ENCODE assay signal across 24 cellular contexts in genomic region chrX:155329293-155329692, GRCh38. TPM values are rescaled to one million over a fixed set of nuclear protein-coding genes. Genes with fewer than 3 reads are reported as not detected.
DNase-seq lines count a peak whose midpoint lies in the region; ATAC-seq, FAIRE-seq and TF ChIP-seq lines count a peak whose summit lies in the region.
"Had no signal": no experiment of that assay in that cellular context is flagged by ENCODE, and none has a peak within 500 bp of the region (broad histone marks: within the 10 kb centered on the region; RNA-seq: fewer than 3 reads in every experiment).

No MANE protein-coding gene starts in this region.

- H3K79me2 ChIP-seq in HepG2 (ENCODE audit: insufficient read depth, low read length) (no peaks in the 10 kb centered on the region), GM12878 (ENCODE audit: control insufficient read depth, insufficient read depth, low read length) (peaks cover 3% of the 10 kb centered on the region)

- in situ Hi-C loops in HepG2 (cut with HindIII; ENCODE audit: extremely low pct_ligation_motif_present, low pct_unique_long_range_greater_than_20kb) (no loop called here), GM12878 (cut with MboI) (no loop called here)

- SMC1A ChIA-PET in GM12878 (lab: Charles Lee; ENCODE audit: uncharacterized antibody, unreplicated experiment), result no interaction called here

- H3K9me3 ChIP-seq in HepG2 (ENCODE audit: low read length) (no peaks in the 10 kb centered on the region), right lobe of liver (peaks cover 0 to 9% (median 0%) of the 10 kb centered on the region in 4 donors), GM12878 (replicated peaks; ENCODE audit: control insufficient read depth, insufficient read depth, low read length) (no peaks in the 10 kb centered on the region), kidney (ENCODE audit: control insufficient read depth in 1 of 2, low read length in 2 of 2) (no peaks in the 10 kb centered on the region)
- H3K9me3 ChIP-seq: BE2C, HAP-1 had no signal

- no peak for FAIRE-seq in HepG2 (lab: Jason Lieb, UNC)
- no peak for FAIRE-seq in GM12878 (lab: Jason Lieb, UNC)
- peak; percentile 3 for FAIRE-seq in kidney (lab: Jason Lieb, UNC)
- FAIRE-seq: A204.1, D721Med, H54 had no signal

- TF ChIP-seq POLR2A in HepG2 (IDR thresholded peaks at IDR 0.05; ENCODE audit: insufficient read depth in 1 of 2, low read depth in 2 of 2, low read length in 2 of 2) (no peak), right lobe of liver (IDR thresholded peaks at IDR 0.05) (no peak), GM12878 (IDR thresholded peaks at IDR 0.05; ENCODE audit: low read depth, low read length) (no peak)

- CTCF ChIA-PET in HepG2 (lab: Yijun Ruan, JAX; ENCODE audit: low intra/inter-chr PET ratio, low total read pairs) (no interaction called here), GM12878 (lab: Yijun Ruan, JAX) (no interaction called here)

- H2AFZ ChIP-seq in HepG2 (ENCODE audit: low read length) (no peak overlapping the region), GM12878 (ENCODE audit: control insufficient read depth, low read depth, low read length) (no peak overlapping the region)

- RAD21 ChIA-PET in GM12878 (lab: Charles Lee; ENCODE audit: unreplicated experiment), result no interaction called here

- H3K27me3 ChIP-seq in HepG2 (ENCODE audit: control insufficient read depth in 1 of 2, insufficient read depth in 2 of 2, low read length in 2 of 2) (no peaks in the 10 kb centered on the region), right lobe of liver (no peaks in the 10 kb centered on the region), GM12878 (replicated peaks in 1 of 2; ENCODE audit: control insufficient read depth in 2 of 2, insufficient read depth in 2 of 2, low read length in 1 of 2) (no peaks in the 10 kb centered on the region)
- H3K27me3 ChIP-seq: BE2C had no signal

- no peak overlapping the region for H3K9ac ChIP-seq in HepG2 (ENCODE audit: insufficient read depth, low read depth, low read length)
- no peak overlapping the region for H3K9ac ChIP-seq in GM12878 (ENCODE audit: control insufficient read depth, insufficient read depth, low read length)
- H3K9ac ChIP-seq in kidney (ENCODE audit: low read length in 2 of 2), result no peak overlapping the region
- H3K9ac ChIP-seq: BLaER1 treated with 17β-estradiol and CSF1 and Interleukin-3, amounts not matched to agents 10 nM and 100 nM had no signal

- H3K27ac ChIP-seq in HepG2 (ENCODE audit: extremely low read length, insufficient read depth, low read length), result no peak overlapping the region
- H3K27ac ChIP-seq in right lobe of liver, result no peak overlapping the region
- no peak overlapping the region for H3K27ac ChIP-seq in GM12878 (ENCODE audit: control insufficient read depth, insufficient read depth)
- H3K27ac ChIP-seq in kidney (ENCODE audit: low read depth in 2 of 2, low read length in 2 of 2), result no peak overlapping the region
- H3K27ac ChIP-seq: 22Rv1; BLaER1 treated with 17β-estradiol and CSF1 and Interleukin-3, amounts not matched to agents 10 nM and 100 nM had no signal

- H3K36me3 ChIP-seq in HepG2 (replicated peaks in 1 of 2; ENCODE audit: control insufficient read depth in 1 of 2, insufficient read depth in 2 of 2, low read length in 2 of 2) (no peaks in the 10 kb centered on the region), right lobe of liver (no peaks in the 10 kb centered on the region), GM12878 (ENCODE audit: control insufficient read depth in 2 of 2, insufficient read depth in 2 of 2, low read length in 1 of 2) (no peaks in the 10 kb centered on the region), kidney (ENCODE audit: control insufficient read depth in 1 of 2, insufficient read depth in 2 of 2, low read length in 2 of 2) (no peaks in the 10 kb centered on the region)
- H3K36me3 ChIP-seq: BE2C; BLaER1 treated with 17β-estradiol and CSF1 and Interleukin-3, amounts not matched to agents 10 nM and 100 nM; HAP-1 had no signal

- DNase-seq in HepG2 (ENCODE audit: low spot score) (no peak), right lobe of liver (no peak), GM12878 (ENCODE audit: low read depth, low spot score) (no peak), kidney (no peak)
- DNase-seq: ACHN; AML-193; BE2C; CD4-positive, alpha-beta T cell; CD8-positive, alpha-beta memory T cell; DMS 273 treated with DMSO at 0.1 percent for 48 hours; DMS79 treated with DMSO at 0.1 percent for 48 hours; GF-D8; GOT3 had no signal

- H3K4me2 ChIP-seq in HepG2 (ENCODE audit: low read depth, low read length) (no peak overlapping the region), GM12878 (ENCODE audit: control insufficient read depth, insufficient read depth) (no peak overlapping the region)
- H3K4me2 ChIP-seq: BLaER1 treated with 17β-estradiol and CSF1 and Interleukin-3, amounts not matched to agents 10 nM and 100 nM had no signal

- no peak overlapping the region for H3K4me3 ChIP-seq in HepG2 (replicated peaks in 1 of 3; ENCODE audit: insufficient read depth in 1 of 3, low read depth in 2 of 3, low read length in 3 of 3)
- H3K4me3 ChIP-seq in right lobe of liver, result no peak overlapping the region
- no peak overlapping the region for H3K4me3 ChIP-seq in GM12878
- H3K4me3 ChIP-seq in kidney (ENCODE audit: low read length in 2 of 2), result no peak overlapping the region
- H3K4me3 ChIP-seq: BLaER1 treated with 17β-estradiol and CSF1 and Interleukin-3, amounts not matched to agents 10 nM and 100 nM; HAP-1 had no signal

- H3K4me1 ChIP-seq in HepG2 (ENCODE audit: insufficient read depth, low read length) (no peaks in the 10 kb centered on the region), right lobe of liver (no peaks in the 10 kb centered on the region), GM12878 (ENCODE audit: control insufficient read depth, insufficient read depth, low read length) (no peaks in the 10 kb centered on the region), kidney (ENCODE audit: control insufficient read depth in 1 of 2, insufficient read depth in 1 of 2, low read depth in 1 of 2, low read length in 2 of 2) (no peaks in the 10 kb centered on the region)
- H3K4me1 ChIP-seq: BE2C, HAP-1 had no signal

- intact Hi-C loops in HepG2 (cut with micrococcal nuclease; ENCODE audit: unreplicated experiment), result no loop called here
- intact Hi-C loops in right lobe of liver (cut with DNase I), result no loop called here
- intact Hi-C loops in GM12878 (cut with micrococcal nuclease; ENCODE audit: unreplicated experiment), result no loop called here
- intact Hi-C loops in kidney (cut with DNase I), result no loop called here

- TF ChIP-seq CTCF in HepG2 (CRISPR knock-in tag; IDR thresholded peaks at IDR 0.05), result no peak
- no peak for TF ChIP-seq CTCF in right lobe of liver (IDR thresholded peaks at IDR 0.05)
- no peak for TF ChIP-seq CTCF in GM12878 (IDR thresholded peaks at IDR 0.05 in 2 of 3, conservative IDR thresholded peaks at IDR 0.05 in 1 of 3; ENCODE audit: control insufficient read depth in 2 of 3, extremely low read depth in 1 of 3, insufficient read depth in 1 of 3, low read depth in 3 of 3, low read length in 3 of 3)
- no peak for TF ChIP-seq CTCF in kidney (IDR thresholded peaks at IDR 0.05; ENCODE audit: borderline replicate concordance, extremely low read depth, insufficient read depth)

- ATAC-seq in HepG2 (no peak), right lobe of liver (no peak), GM12878 (no peak), HG02840 (IDR thresholded peaks at IDR 0.05; ENCODE audit: low FRiP score, unreplicated experiment) (no peak), GM19397 (IDR thresholded peaks at IDR 0.05; ENCODE audit: unreplicated experiment) (no peak)

- TF ChIP-seq RAD21 in HepG2 (CRISPR knock-in tag; IDR thresholded peaks at IDR 0.05) (no peak), GM12878 (IDR thresholded peaks at IDR 0.05; ENCODE audit: insufficient read depth, low read depth, low read length) (no peak)

- POLR2A ChIA-PET in HepG2 (lab: Yijun Ruan, JAX), result no interaction called here
- POLR2A ChIA-PET in GM12878 (lab: Charles Lee), result interaction anchor here (0.6 kb wide), 1 partner anchor 151 kb away, joined by 5 read pairs; no protein-coding TSS in a partner anchor

- TF ChIP-seq EP300 in HepG2 (IDR thresholded peaks at IDR 0.05; ENCODE audit: low read depth in 2 of 2, low read length in 2 of 2) (no peak), HepG2 (CRISPR knock-in tag; IDR thresholded peaks at IDR 0.05; ENCODE audit: borderline replicate concordance) (no peak), GM12878 (IDR thresholded peaks at IDR 0.05; ENCODE audit: borderline replicate concordance in 1 of 2, control insufficient read depth in 1 of 2, low read depth in 2 of 2, low read length in 2 of 2) (no peak)

- BruUV-seq in HepG2 (replicated peaks; lab: Mats Ljungman, UMichigan) (no TSS peak), GM12878 (replicated peaks; lab: Mats Ljungman, UMichigan) (no TSS peak)

- H4K20me1 ChIP-seq in HepG2 (ENCODE audit: insufficient read depth, low read length) (no peaks in the 10 kb centered on the region), GM12878 (ENCODE audit: control insufficient read depth, insufficient read depth) (no peaks in the 10 kb centered on the region)
- H4K20me1 ChIP-seq: BLaER1 treated with 17β-estradiol and CSF1 and Interleukin-3, amounts not matched to agents 10 nM and 100 nM had no signal

- 6% methylated on average over 4 of the region's 4 CpGs for WGBS in HepG2 (ENCODE audit: low lambda C conversion rate)
- 28% methylated on average over 4 of the region's 4 CpGs for WGBS in right lobe of liver (ENCODE audit: insufficient coverage, low coverage, low lambda C conversion rate, missing lambda C conversion rate)
- WGBS in GM12878 (ENCODE audit: insufficient coverage, insufficient replicate concordance, low lambda C conversion rate, missing lambda C conversion rate), result 33% methylated on average over 4 of the region's 4 CpGs

RNA-seq across cellular contexts. Expression of gene CLIC2, which starts 5.1 kb away (rescaled TPM):
- total RNA-seq in HepG2 (2016; rRNA removed; fragmentation: Illumina TruSeq; extraction: Trizol), result 0.24 and 0.28 TPM in 2 replicates
- 0.35 and 1.0 TPM in 2 replicates for total RNA-seq in HepG2 (2016; cell fraction: cytosol; rRNA removed; fragmentation: Illumina TruSeq; extraction: Trizol; ENCODE audit: low read depth)
- 0.56 TPM in 1 of 2 replicates, not detected in the other for total RNA-seq in HepG2 (2016; cell fraction: insoluble cytoplasmic fraction; rRNA removed; fragmentation: Illumina TruSeq; extraction: Trizol)
- total RNA-seq in HepG2 (2016; cell fraction: membrane; rRNA removed; fragmentation: Illumina TruSeq; extraction: Trizol), result 0.10 and 0.12 TPM in 2 replicates
- 0.28 and 0.63 TPM in 2 replicates for total RNA-seq in HepG2 (2016; cell fraction: nucleus; rRNA removed; fragmentation: Illumina TruSeq; extraction: Trizol)
- 0.18 and 0.25 TPM in 2 replicates for polyA plus RNA-seq in HepG2 (2011; rRNA removed)
- polyA plus RNA-seq in HepG2 (2011; cell fraction: cytosol; rRNA removed), result 0.01 and 0.03 TPM in 2 replicates
- polyA plus RNA-seq in HepG2 (2011; cell fraction: nucleus; rRNA removed), result 0.26 and 0.29 TPM in 2 replicates
- 0.35 TPM in 1 of 2 replicates, not detected in the other for polyA plus RNA-seq in HepG2 (2012)
- polyA plus RNA-seq in HepG2 (2016; cell fraction: cytosol; fragmentation: Illumina TruSeq; extraction: Trizol; ENCODE audit: low read depth), result 0.09 and 0.11 TPM in 2 replicates
- polyA plus RNA-seq in HepG2 (2016; cell fraction: insoluble cytoplasmic fraction; fragmentation: Illumina TruSeq; extraction: Trizol; ENCODE audit: low read depth), result 0.11 and 0.21 TPM in 2 replicates
- polyA plus RNA-seq in HepG2 (2016; cell fraction: membrane; fragmentation: Illumina TruSeq; extraction: Trizol; ENCODE audit: low read depth), result 0.13 TPM in 1 of 2 replicates, not detected in the other
- polyA plus RNA-seq in HepG2 (2016; cell fraction: nucleus; fragmentation: Illumina TruSeq; extraction: Trizol; ENCODE audit: insufficient read depth, low read depth), result 0.28 and 0.63 TPM in 2 replicates
- 0.09 TPM in 1 of 2 replicates, not detected in the other for polyA minus RNA-seq in HepG2 (2011; rRNA and poly(A)+ RNA removed; ENCODE audit: low replicate concordance)
- not detected in 2 replicates for polyA minus RNA-seq in HepG2 (2011; cell fraction: cytosol; rRNA and poly(A)+ RNA removed)
- 0.39 and 1.4 TPM in 2 replicates for polyA minus RNA-seq in HepG2 (2011; cell fraction: nucleus; rRNA and poly(A)+ RNA removed)
- 10 to 100 TPM in 1 of 6 experiments, 1 to 10 TPM in 5; 1.5 to 11.0 (median 3.9) TPM for total RNA-seq in right lobe of liver
- total RNA-seq in GM12878 (2013; cell fraction: nucleolus; rRNA removed), result 2.9 and 3.8 TPM in 2 replicates
- 19.2 and 26.8 TPM in 2 replicates for total RNA-seq in GM12878 (2014; rRNA removed)
- total RNA-seq in GM12878 (2014; rRNA removed; fragmentation: Illumina TruSeq; extraction: Trizol), result 31.6 and 32.2 TPM in 2 replicates
- total RNA-seq in GM12878 (2021), result 20.9 and 27.5 TPM in 2 replicates
- 10.1 TPM for polyA plus RNA-seq in GM12878 (2011; ENCODE audit: low read depth)
- polyA plus RNA-seq in GM12878 (2011; rRNA removed), result 18.6 and 25.9 TPM in 2 replicates
- polyA plus RNA-seq in GM12878 (2011; cell fraction: cytosol; rRNA removed), result 6.7 and 8.8 TPM in 2 replicates
- polyA plus RNA-seq in GM12878 (2011; cell fraction: nucleus; rRNA removed), result 3.3 and 4.3 TPM in 2 replicates
- 13.1 and 14.7 TPM in 2 replicates for polyA plus RNA-seq in GM12878 (2012)
- 35.6 and 43.8 TPM in 2 replicates for polyA plus RNA-seq in GM12878 (2014; fragmentation: Illumina TruSeq; extraction: Trizol)
- 10 to 100 TPM; 31.7 to 41.0 TPM for polyA plus RNA-seq in GM12878 (2014; fragmentation: Nextera tagmentation; extraction: Ambion mirVana)
- 17.5 and 19.1 TPM in 2 replicates for polyA plus RNA-seq in GM12878 (2014; rRNA removed)
- 10 to 100 TPM; 18.4 to 21.3 TPM for polyA plus RNA-seq in GM12878 (2016; fragmentation: Nextera tagmentation; extraction: Ambion mirVana)
- 5.4 and 7.0 TPM in 2 replicates for polyA minus RNA-seq in GM12878 (2011; rRNA and poly(A)+ RNA removed)
- polyA minus RNA-seq in GM12878 (2011; cell fraction: cytosol; rRNA and poly(A)+ RNA removed), result 2.7 and 3.1 TPM in 2 replicates
- polyA minus RNA-seq in GM12878 (2011; cell fraction: nucleus; rRNA and poly(A)+ RNA removed), result 2.9 and 5.9 TPM in 2 replicates
- total RNA-seq in kidney, result 22.8 TPM
- 7.3 TPM for polyA plus RNA-seq in kidney (ENCODE audit: insufficient read depth, low read depth, low replicate concordance)

RNA-seq across cellular contexts. Expression of gene F8A2, which starts 52.6 kb away (rescaled TPM):
- total RNA-seq in HepG2 (2016; rRNA removed; fragmentation: Illumina TruSeq; extraction: Trizol) (not detected in 2 replicates), right lobe of liver (not detected), GM12878 (2014; rRNA removed) (not detected in 2 replicates), GM12878 (2014; rRNA removed; fragmentation: Illumina TruSeq; extraction: Trizol) (not detected in 2 replicates), GM12878 (2021) (not detected in 2 replicates), kidney (not detected)
- total RNA-seq in HepG2 (2016; cell fraction: cytosol; rRNA removed; fragmentation: Illumina TruSeq; extraction: Trizol; ENCODE audit: low read depth), result not detected in 2 replicates
- not detected in 2 replicates for total RNA-seq in HepG2 (2016; cell fraction: insoluble cytoplasmic fraction; rRNA removed; fragmentation: Illumina TruSeq; extraction: Trizol)
- total RNA-seq in HepG2 (2016; cell fraction: membrane; rRNA removed; fragmentation: Illumina TruSeq; extraction: Trizol), result not detected in 2 replicates
- total RNA-seq in HepG2 (2016; cell fraction: nucleus; rRNA removed; fragmentation: Illumina TruSeq; extraction: Trizol), result not detected in 2 replicates
- polyA plus RNA-seq in HepG2 (2011; rRNA removed) (not detected in 2 replicates), GM12878 (2011; rRNA removed) (not detected in 2 replicates), GM12878 (2014; fragmentation: Illumina TruSeq; extraction: Trizol) (not detected in 2 replicates), GM12878 (2014; fragmentation: Nextera tagmentation; extraction: Ambion mirVana) (not detected), GM12878 (2014; rRNA removed) (not detected in 2 replicates), GM12878 (2016; fragmentation: Nextera tagmentation; extraction: Ambion mirVana) (not detected), kidney (ENCODE audit: insufficient read depth, low read depth, low replicate concordance) (not detected)
- not detected in 2 replicates for polyA plus RNA-seq in HepG2 (2011; cell fraction: cytosol; rRNA removed)
- not detected in 2 replicates for polyA plus RNA-seq in HepG2 (2011; cell fraction: nucleus; rRNA removed)
- not detected in 2 replicates for polyA plus RNA-seq in HepG2 (2012)
- not detected in 2 replicates for polyA plus RNA-seq in HepG2 (2016; cell fraction: cytosol; fragmentation: Illumina TruSeq; extraction: Trizol; ENCODE audit: low read depth)
- not detected in 2 replicates for polyA plus RNA-seq in HepG2 (2016; cell fraction: insoluble cytoplasmic fraction; fragmentation: Illumina TruSeq; extraction: Trizol; ENCODE audit: low read depth)
- polyA plus RNA-seq in HepG2 (2016; cell fraction: membrane; fragmentation: Illumina TruSeq; extraction: Trizol; ENCODE audit: low read depth), result not detected in 2 replicates
- not detected in 2 replicates for polyA plus RNA-seq in HepG2 (2016; cell fraction: nucleus; fragmentation: Illumina TruSeq; extraction: Trizol; ENCODE audit: insufficient read depth, low read depth)
- not detected in 2 replicates for polyA minus RNA-seq in HepG2 (2011; rRNA and poly(A)+ RNA removed; ENCODE audit: low replicate concordance)
- not detected in 2 replicates for polyA minus RNA-seq in HepG2 (2011; cell fraction: cytosol; rRNA and poly(A)+ RNA removed)
- not detected in 2 replicates for polyA minus RNA-seq in HepG2 (2011; cell fraction: nucleus; rRNA and poly(A)+ RNA removed)
- not detected in 2 replicates for total RNA-seq in GM12878 (2013; cell fraction: nucleolus; rRNA removed)
- not detected for polyA plus RNA-seq in GM12878 (2011; ENCODE audit: low read depth)
- polyA plus RNA-seq in GM12878 (2011; cell fraction: cytosol; rRNA removed), result not detected in 2 replicates
- polyA plus RNA-seq in GM12878 (2011; cell fraction: nucleus; rRNA removed), result not detected in 2 replicates
- polyA plus RNA-seq in GM12878 (2012), result not detected in 2 replicates
- polyA minus RNA-seq in GM12878 (2011; rRNA and poly(A)+ RNA removed), result not detected in 2 replicates
- not detected in 2 replicates for polyA minus RNA-seq in GM12878 (2011; cell fraction: cytosol; rRNA and poly(A)+ RNA removed)
- polyA minus RNA-seq in GM12878 (2011; cell fraction: nucleus; rRNA and poly(A)+ RNA removed), result not detected in 2 replicates
- total RNA-seq: CD4-positive, alpha-beta T cell; CD8-positive, alpha-beta memory T cell; Daoy; G401 had no signal
- polyA plus RNA-seq: CD14-positive monocyte; CD8-positive, alpha-beta memory T cell had no signal
